Comparison of ENCODE assay signal across 20 cellular contexts in the genomic region with DNA sequence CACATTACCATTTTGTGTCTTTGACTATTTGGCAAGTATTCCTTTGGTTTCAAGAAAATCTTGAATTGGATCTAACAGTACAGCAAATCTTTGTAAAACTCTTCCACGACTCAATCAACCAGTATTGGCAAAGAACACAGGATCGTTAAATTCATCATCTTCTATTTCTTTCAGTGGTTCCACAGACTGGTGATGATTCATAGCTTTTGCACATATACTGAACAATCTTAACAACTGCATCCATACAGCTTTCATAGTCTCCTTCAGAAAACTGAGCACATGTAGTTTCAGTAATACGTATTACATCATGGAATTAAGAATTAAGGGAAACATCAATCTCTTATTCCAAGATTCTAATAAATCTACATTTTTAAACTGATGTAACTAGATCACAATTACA.
DNase-seq lines count a peak whose midpoint lies in the region; ATAC-seq and TF ChIP-seq lines count a peak whose summit lies in the region.
"Had no signal": no experiment of that assay in that cellular context is flagged by ENCODE, and none has a peak within 500 bp of the region (broad histone marks: within the 10 kb centered on the region; RNA-seq: fewer than 3 reads in every experiment).

No MANE protein-coding gene starts in this region.

- H3K4me3 ChIP-seq in AG09309 (ENCODE audit: control insufficient read depth, low read depth, low read length), result no peak overlapping the region
- H3K4me3 ChIP-seq in adipocyte (ENCODE audit: low read length), result no peak overlapping the region
- H3K4me3 ChIP-seq in esophagus muscularis mucosa, result no peak overlapping the region
- H3K4me3 ChIP-seq: cardiac muscle cell, HAP-1, uterus had no signal

- no peak overlapping the region for H3K9ac ChIP-seq in adipocyte (ENCODE audit: low read length)
- H3K9ac ChIP-seq: parathyroid adenoma had no signal

- WGBS in esophagus muscularis mucosa, result 86% methylated on average over 3 of the region's 3 CpGs

- TF ChIP-seq CTCF in AG09309 (IDR thresholded peaks at IDR 0.05; ENCODE audit: control insufficient read depth, insufficient read depth, low read depth, low read length, missing control alignments) (no peak), foreskin keratinocyte (conservative IDR thresholded peaks at IDR 0.05) (no peak), esophagus muscularis mucosa (IDR thresholded peaks at IDR 0.05) (no peak)

- TF ChIP-seq EP300 in esophagus muscularis mucosa (IDR thresholded peaks at IDR 0.05), result no peak

- H3K9me3 ChIP-seq in adipocyte (ENCODE audit: control insufficient read depth, low read length) (no peaks in the 10 kb centered on the region), esophagus muscularis mucosa (no peaks in the 10 kb centered on the region)
- H3K9me3 ChIP-seq: HAP-1, uterus had no signal

- TF ChIP-seq POLR2A in esophagus muscularis mucosa (IDR thresholded peaks at IDR 0.05; ENCODE audit: low read depth), result no peak

- intact Hi-C loops in esophagus muscularis mucosa (cut with DNase I), result no loop called here

- no peaks in the 10 kb centered on the region for H3K27me3 ChIP-seq in adipocyte (replicated peaks; ENCODE audit: control insufficient read depth, insufficient read depth, low read length)
- H3K27me3 ChIP-seq in foreskin keratinocyte, result no peaks in the 10 kb centered on the region
- no peaks in the 10 kb centered on the region for H3K27me3 ChIP-seq in esophagus muscularis mucosa
- H3K27me3 ChIP-seq: cardiac muscle cell, uterus had no signal

- DNase-seq in AG09309 (ENCODE audit: low read depth) (peak; percentile 28), HT1080 (ENCODE audit: low read depth) (peak; percentile 25), adipocyte (ENCODE audit: low read depth) (peak; percentile 10), foreskin keratinocyte (peak in 1 of 2 donors; percentile 47), esophagus muscularis mucosa (ENCODE audit: extremely low spot score) (no peak)
- DNase-seq in activated naive CD4-positive, alpha-beta T cell (lab: John Stamatoyannopoulos, UW), result no peak
- DNase-seq: activated CD8-positive, alpha-beta T cell treated with anti-CD3 and anti-CD28 coated beads for 36 hours; activated T-cell treated with anti-CD3 and anti-CD28 coated beads, Interleukin-2, amount 50 U/mL, for 24 hours; islet precursor cell; NCI-H1930; stimulated activated CD4-positive, alpha-beta T cell treated with anti-CD3 and anti-CD28 coated beads, Interleukin-4, amount 100 ng/mL, for 1 hour; T-cell; uterus; WERI-Rb-1 had no signal

- H3K4me1 ChIP-seq in adipocyte (ENCODE audit: control insufficient read depth, insufficient read depth, low read length) (no peaks in the 10 kb centered on the region), foreskin keratinocyte (peaks cover 3% of the 10 kb centered on the region), esophagus muscularis mucosa (peaks cover 0 to 9% (median 3%) of the 10 kb centered on the region in 4 donors)
- H3K4me1 ChIP-seq: parathyroid adenoma, uterus had no signal

- H3K27ac ChIP-seq in foreskin keratinocyte (no peak overlapping the region), esophagus muscularis mucosa (replicated peaks in 1 of 4) (no peak overlapping the region)
- H3K27ac ChIP-seq: cardiac muscle cell, parathyroid adenoma, uterus, WERI-Rb-1 had no signal

- H3K36me3 ChIP-seq in adipocyte (ENCODE audit: control insufficient read depth, insufficient read depth, low read length, severe bottlenecking), result no peaks in the 10 kb centered on the region
- H3K36me3 ChIP-seq in esophagus muscularis mucosa, result no peaks in the 10 kb centered on the region
- H3K36me3 ChIP-seq: cardiac muscle cell, HAP-1, uterus, WERI-Rb-1 had no signal

- ATAC-seq in foreskin keratinocyte (peak; percentile 36), SK-N-SH treated with all-trans-retinoic acid at 6 μM for 48 hours (no peak), HG02884 (IDR thresholded peaks at IDR 0.05; ENCODE audit: unreplicated experiment) (no peak)
- ATAC-seq: activated CD8-positive, alpha-beta T cell treated with anti-CD3 and anti-CD28 coated beads for 36 hours; esophagus mucosa; T-cell had no signal

TF ChIP-seq in SK-N-SH treated with all-trans-retinoic acid at 6 μM for 48 hours, 23 proteins besides CTCF, POLR2A, EP300 and RAD21:
- TF ChIP-seq ESRRG (CRISPR knock-in tag; IDR thresholded peaks at IDR 0.05), result no peak
- TF ChIP-seq ZC3H10 (CRISPR knock-in tag; IDR thresholded peaks at IDR 0.05), result no peak
- TF ChIP-seq PATZ1 (CRISPR knock-in tag; IDR thresholded peaks at IDR 0.05; ENCODE audit: borderline replicate concordance), result no peak

Comparison
In these comparisons a context has a peak if more than half of its experiments do, and no peak if none do; other contexts are left out.
1. DNase-seq: peak in AG09309 (single experiment), HT1080 (single experiment) and adipocyte (single experiment); none in esophagus muscularis mucosa (single experiment) and activated naive CD4-positive, alpha-beta T cell (0 of 4).